8 cellular contexts compared by ENCODE assay signal in the genomic region with DNA sequence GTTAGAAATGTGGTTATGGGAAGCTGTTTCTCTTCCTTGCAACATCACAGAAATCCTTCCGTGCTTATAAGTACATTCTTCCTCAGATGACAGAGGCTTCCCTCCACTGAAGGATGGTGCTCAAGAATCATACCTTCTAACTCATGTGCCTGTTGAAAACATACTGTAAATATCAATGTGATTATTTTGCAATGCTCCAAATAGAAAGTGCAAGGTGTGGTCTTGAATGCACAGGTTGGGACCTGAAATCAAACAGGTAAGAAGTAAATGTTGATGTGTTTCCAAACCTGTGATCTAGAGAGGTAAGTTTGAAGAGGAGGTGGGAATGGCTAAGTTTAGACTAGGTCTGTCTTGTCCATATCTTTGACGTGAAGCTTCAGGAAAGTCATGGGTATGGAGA.
"Had no signal": no experiment of that assay in that cellular context is flagged by ENCODE, and none has a peak within 500 bp of the region (broad histone marks: within the 10 kb centered on the region; RNA-seq: fewer than 3 reads in every experiment).

No MANE protein-coding gene starts in this region.

- H3K27ac ChIP-seq: GM23248, HL-60 had no signal

- ATAC-seq: HCT116, HepG2 had no signal

- DNase-seq: GM23248, GOT3, H7, KG1 had no signal

- H3K9ac ChIP-seq: GM23248 had no signal

- H2AFZ ChIP-seq: GM23248 had no signal

- H3K4me1 ChIP-seq: HAP-1 had no signal

- FAIRE-seq: HepG2 had no signal

- H3K9me3 ChIP-seq: HAP-1 had no signal

- H3K36me3 ChIP-seq: HAP-1 had no signal

- H3K4me3 ChIP-seq: GM23248, HAP-1 had no signal
